Comparison of ENCODE assay signal across 9 cellular contexts in genomic region chr9:112858625-112859147, GRCh38. TPM values are rescaled to one million over a fixed set of nuclear protein-coding genes. Genes with fewer than 3 reads are reported as not detected.
DNase-seq lines count a peak whose midpoint lies in the region; ATAC-seq and TF ChIP-seq lines count a peak whose summit lies in the region.
"Had no signal": no experiment of that assay in that cellular context is flagged by ENCODE, and none has a peak within 500 bp of the region (broad histone marks: within the 10 kb centered on the region; RNA-seq: fewer than 3 reads in every experiment).

No MANE protein-coding gene starts in this region.

- H3K4me2 ChIP-seq in BLaER1, result 0 out of 2 replicates have a peak overlapping the region, but pooled peaks have one; percentile 1

- H3K27ac ChIP-seq in BLaER1, result no peak overlapping the region
- no peak overlapping the region for H3K27ac ChIP-seq in transverse colon

- H3K9me3 ChIP-seq in BLaER1, result no peaks in the 10 kb centered on the region
- H3K9me3 ChIP-seq in transverse colon, result no peaks in the 10 kb centered on the region

- H3K27me3 Mint-ChIP-seq in effector memory CD8-positive, alpha-beta T cell, result no peaks in the 10 kb centered on the region

- 0 out of 2 replicates have a peak, but pooled peaks cover 6% of the 10 kb centered on the region for H4K20me1 ChIP-seq in BLaER1

- no peak for TF ChIP-seq POLR2A in transverse colon (IDR thresholded peaks at IDR 0.05)

- H3K27me3 ChIP-seq in BLaER1 (no peaks in the 10 kb centered on the region), transverse colon (no peaks in the 10 kb centered on the region)

- H3K4me3 Mint-ChIP-seq in effector memory CD8-positive, alpha-beta T cell, result no peak overlapping the region

- TF ChIP-seq CTCF in GM20000 (IDR thresholded peaks at IDR 0.05; ENCODE audit: extremely low read depth, missing control alignments) (no peak), transverse colon (IDR thresholded peaks at IDR 0.05) (no peak)

- TF ChIP-seq EP300 in transverse colon (IDR thresholded peaks at IDR 0.05; ENCODE audit: low read depth), result no peak

- H3K4me1 ChIP-seq in BLaER1 (peaks cover 40% of the 10 kb centered on the region), transverse colon (peaks cover 0 to 6% (median 0%) of the 10 kb centered on the region in 4 donors)

- DNase-seq in GM20000 (ENCODE audit: low spot score), result peak; percentile 62
- DNase-seq in effector memory CD8-positive, alpha-beta T cell, result no peak
- DNase-seq in cortex of kidney (lab: John Stamatoyannopoulos, UW), result no peak
- no peak for DNase-seq in NCI-H1694 (lab: John Stamatoyannopoulos, UW)
- DNase-seq in transverse colon, result no peak
- DNase-seq in DMS153 treated with DMSO at 0.1 percent for 48 hours (lab: John Stamatoyannopoulos, UW; ENCODE audit: unreplicated experiment), result no peak
- DNase-seq: NCI-H1417 had no signal

- WGBS in transverse colon (ENCODE audit: low coverage in 1 of 2), 2 donors, result 55 to 61% methylated on average over 6 of the region's 6 CpGs

- H3K36me3 Mint-ChIP-seq in effector memory CD8-positive, alpha-beta T cell (ENCODE audit: insufficient read depth), result peaks cover 9% of the 10 kb centered on the region

- H3K9ac ChIP-seq in BLaER1, result no peak overlapping the region

- no peaks in the 10 kb centered on the region for H3K9me3 Mint-ChIP-seq in effector memory CD8-positive, alpha-beta T cell

- ATAC-seq in HG03439 (IDR thresholded peaks at IDR 0.05; ENCODE audit: unreplicated experiment), result peak; percentile 56
- ATAC-seq in effector memory CD8-positive, alpha-beta T cell (replicated peaks), result peak; percentile 46

- no peak overlapping the region for H3K4me3 ChIP-seq in BLaER1
- no peak overlapping the region for H3K4me3 ChIP-seq in transverse colon

- peak overlapping the region in 1 of 2 donors; percentile 57 for H3K27ac Mint-ChIP-seq in effector memory CD8-positive, alpha-beta T cell

- H3K36me3 ChIP-seq in BLaER1, result peaks cover 14% of the 10 kb centered on the region; the same call in 1 of the 2 replicates
- no peaks in the 10 kb centered on the region for H3K36me3 ChIP-seq in transverse colon

- intact Hi-C loops in transverse colon (cut with DNase I; ENCODE audit: low total_unique reads), result no loop called here

- in situ Hi-C loops in transverse colon (cut with MboI; ENCODE audit: low pct_ligation_motif_present in 1 of 4, low pct_unique_long_range_greater_than_20kb in 1 of 4, low sequenced_read_pairs in 3 of 4), result no loop called here

- H3K4me1 Mint-ChIP-seq in effector memory CD8-positive, alpha-beta T cell (ENCODE audit: low read depth in 2 of 2), result peaks cover 24 to 32% of the 10 kb centered on the region in 2 donors

RNA-seq across cellular contexts. Expression of gene SLC46A2, which starts 32.0 kb away (rescaled TPM):
- not detected for total RNA-seq in transverse colon
